ENCODE assay signal across 28 cellular contexts in the genomic region with DNA sequence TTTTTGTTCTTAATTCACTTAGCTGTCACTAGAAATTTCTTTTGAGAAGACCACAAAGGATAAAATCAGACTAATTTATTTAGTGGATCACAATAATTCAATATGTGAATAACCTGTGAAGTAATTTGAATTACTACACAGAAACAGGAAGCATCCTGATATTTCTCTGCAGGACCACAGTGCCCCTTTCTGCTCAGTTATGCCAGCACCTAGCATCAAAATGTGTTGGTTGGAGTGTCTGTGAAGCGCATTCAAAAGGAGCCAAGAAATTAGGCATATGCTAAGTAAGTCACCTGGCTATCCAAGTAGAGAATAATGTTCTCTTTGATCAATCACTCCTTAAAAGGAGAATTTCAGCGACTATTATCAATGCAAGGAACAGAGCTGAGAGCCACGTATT.
"Had no signal": no experiment of that assay in that cellular context is flagged by ENCODE, and none has a peak within 500 bp of the region (broad histone marks: within the 10 kb centered on the region; RNA-seq: fewer than 3 reads in every experiment).

No MANE protein-coding gene starts in this region.

- H3K36me3 Mint-ChIP-seq: activated CD8-positive, alpha-beta memory T cell treated with anti-CD3 and anti-CD28 coated beads, Interleukin-2, amount 10 ng/mL, durations not matched to agents 7 days and 5 days; activated naive CD8-positive, alpha-beta T cell; naive B cell; stimulated activated memory B cell treated with anti-CD40 and anti-IgM and Interleukin-4, amounts not matched to agents 10 μg/mL and 1 μg/mL and 100 μg/mL, for 72 hours had no signal

- H3K9me3 Mint-ChIP-seq: activated B cell treated with CpG ODN at 0.5 μM for 24 hours, nephron progenitor cell had no signal

- H3K4me1 Mint-ChIP-seq: activated B cell treated with CpG ODN at 0.5 μM for 24 hours; activated CD8-positive, alpha-beta memory T cell treated with anti-CD3 and anti-CD28 coated beads, Interleukin-2, amount 10 ng/mL, durations not matched to agents 7 days and 5 days; naive B cell; nephron progenitor cell; stimulated activated memory B cell treated with anti-CD40 and anti-IgM and Interleukin-4, amounts not matched to agents 10 μg/mL and 1 μg/mL and 100 μg/mL, for 72 hours had no signal

- H3K27ac Mint-ChIP-seq: activated B cell treated with CpG ODN at 0.5 μM for 24 hours; activated CD8-positive, alpha-beta memory T cell treated with anti-CD3 and anti-CD28 coated beads, Interleukin-2, amount 10 ng/mL, durations not matched to agents 7 days and 5 days; activated CD8-positive, alpha-beta T cell treated with anti-CD3 and anti-CD28 coated beads, Interleukin-2, amount 10 ng/mL, durations not matched to agents 7 days and 5 days; activated naive CD8-positive, alpha-beta T cell; activated T-cell treated with anti-CD3 and anti-CD28 coated beads, Interleukin-2, amount 50 U/mL, for 72 hours; mesothelial cell of epicardium; naive B cell; nephron progenitor cell; stimulated activated memory B cell treated with anti-CD40 and anti-IgM and Interleukin-4, amounts not matched to agents 10 μg/mL and 1 μg/mL and 100 μg/mL, for 72 hours had no signal

- DNase-seq: activated B cell treated with CpG ODN at 0.5 μM for 24 hours; activated CD8-positive, alpha-beta memory T cell treated with anti-CD3 and anti-CD28 coated beads, Interleukin-2, amount 10 ng/mL, durations not matched to agents 7 days and 5 days; activated CD8-positive, alpha-beta T cell treated with anti-CD3 and anti-CD28 coated beads, Interleukin-2, amount 10 ng/mL, durations not matched to agents 7 days and 5 days; activated naive CD4-positive, alpha-beta T cell; activated T-cell treated with anti-CD3 and anti-CD28 coated beads for 4 hours; activated T-cell treated with anti-CD3 and anti-CD28 coated beads, Interleukin-2, amount 50 U/mL, for 72 hours; anterior cingulate cortex; body of pancreas; caudate nucleus; cortex of kidney; hypothalamus; kidney glomerular epithelial cell; left lung; naive B cell; nephron progenitor cell; stimulated activated CD4-positive, alpha-beta T cell treated with anti-CD3 and anti-CD28 coated beads, Interleukin-4, amount 100 ng/mL, for 24 hours; stomach; T-helper 2 cell; thyroid gland; upper lobe of left lung had no signal

- H3K36me3 ChIP-seq: gastroesophageal sphincter, left lung, neutrophil, stomach, thyroid gland, upper lobe of left lung, vagina had no signal

- H3K4me3 ChIP-seq: body of pancreas, gastroesophageal sphincter, left lung, skin epidermis, stomach, thyroid gland, upper lobe of left lung, vagina had no signal

- H3K4me1 ChIP-seq: body of pancreas, left lung, stomach, thyroid gland, upper lobe of left lung, vagina had no signal

- H3K9me3 ChIP-seq: body of pancreas, gastroesophageal sphincter, neutrophil, stomach, thyroid gland, upper lobe of left lung, vagina had no signal

- ATAC-seq: activated CD8-positive, alpha-beta memory T cell treated with anti-CD3 and anti-CD28 coated beads, Interleukin-2, amount 10 ng/mL, durations not matched to agents 7 days and 5 days; activated CD8-positive, alpha-beta T cell treated with anti-CD3 and anti-CD28 coated beads, Interleukin-2, amount 10 ng/mL, durations not matched to agents 7 days and 5 days; activated T-cell treated with anti-CD3 and anti-CD28 coated beads, Interleukin-2, amount 50 U/mL, for 72 hours; body of pancreas; gastroesophageal sphincter; left lung; sciatic nerve; stimulated activated memory B cell treated with anti-CD40 and anti-IgM and Interleukin-4, amounts not matched to agents 10 μg/mL and 1 μg/mL and 100 μg/mL, for 72 hours had no signal

- H3K27ac ChIP-seq: body of pancreas, left lung, neutrophil, skin epidermis, stomach, thyroid gland, upper lobe of left lung, vagina had no signal

- H3K4me3 Mint-ChIP-seq: activated B cell treated with CpG ODN at 0.5 μM for 24 hours; activated CD8-positive, alpha-beta memory T cell treated with anti-CD3 and anti-CD28 coated beads, Interleukin-2, amount 10 ng/mL, durations not matched to agents 7 days and 5 days; activated CD8-positive, alpha-beta T cell treated with anti-CD3 and anti-CD28 coated beads, Interleukin-2, amount 10 ng/mL, durations not matched to agents 7 days and 5 days; activated naive CD8-positive, alpha-beta T cell; activated T-cell treated with anti-CD3 and anti-CD28 coated beads, Interleukin-2, amount 50 U/mL, for 72 hours; mesothelial cell of epicardium; naive B cell; nephron progenitor cell; stimulated activated memory B cell treated with anti-CD40 and anti-IgM and Interleukin-4, amounts not matched to agents 10 μg/mL and 1 μg/mL and 100 μg/mL, for 72 hours had no signal

- H3K27me3 Mint-ChIP-seq: activated CD8-positive, alpha-beta memory T cell treated with anti-CD3 and anti-CD28 coated beads, Interleukin-2, amount 10 ng/mL, durations not matched to agents 7 days and 5 days; stimulated activated memory B cell treated with anti-CD40 and anti-IgM and Interleukin-4, amounts not matched to agents 10 μg/mL and 1 μg/mL and 100 μg/mL, for 72 hours had no signal

- H3K27me3 ChIP-seq: body of pancreas, gastroesophageal sphincter, left lung, neutrophil, stomach, thyroid gland, upper lobe of left lung, vagina had no signal
